In the genomic region with DNA sequence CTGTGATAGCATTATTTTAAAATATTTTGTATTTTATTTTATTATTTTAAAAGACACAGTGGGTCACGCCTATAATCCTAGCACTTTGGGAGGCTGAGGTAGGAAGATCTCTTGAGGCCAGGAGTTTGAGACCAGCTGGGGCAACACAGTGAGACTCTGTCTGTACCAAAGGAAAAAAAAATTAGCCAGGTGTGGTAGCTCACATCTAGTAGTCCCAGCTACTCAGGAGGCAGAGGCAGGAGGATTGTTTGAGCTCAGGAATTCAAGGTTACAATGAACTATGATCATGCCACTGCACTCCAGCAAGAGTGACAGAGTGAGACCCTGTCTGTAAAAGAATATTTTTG, we compare ENCODE assay signal across 28 cellular contexts.
"Had no signal": no experiment of that assay in that cellular context is flagged by ENCODE, and none has a peak within 500 bp of the region (broad histone marks: within the 10 kb centered on the region; RNA-seq: fewer than 3 reads in every experiment).

No MANE protein-coding gene starts in this region.

- H3K9me3 ChIP-seq: ascending aorta had no signal

- H3K9me3 Mint-ChIP-seq: activated naive CD4-positive, alpha-beta T cell treated with anti-CD3 and anti-CD28 coated beads, Interleukin-2, amount 50 U/mL, for 24 hours; activated T-helper 2 cell treated with anti-CD3 and anti-CD28 coated beads, Interferon-gamma antibody, Interleukin-2, Interleukin-4, amounts not matched to agents 10 μg/mL and 5 μg/mL and 100 μg/mL, durations not matched to agents 14 hours and 24 hours and 36 hours; central memory CD8-positive, alpha-beta T cell had no signal

- H3K27ac Mint-ChIP-seq: activated CD8-positive, alpha-beta T cell treated with anti-CD3 and anti-CD28 coated beads for 36 hours; activated naive CD4-positive, alpha-beta T cell treated with anti-CD3 and anti-CD28 coated beads, Interleukin-2, amount 50 U/mL, for 24 hours; activated naive CD8-positive, alpha-beta T cell treated with anti-CD3 and anti-CD28 coated beads, Interleukin-2, amount 10 ng/mL, durations not matched to agents 7 days and 5 days; activated T-cell treated with anti-CD3 and anti-CD28 coated beads, Interleukin-2, amount 50 U/mL, for 24 hours; activated T-helper 2 cell treated with anti-CD3 and anti-CD28 coated beads, Interferon-gamma antibody, Interleukin-2, Interleukin-4, amounts not matched to agents 10 μg/mL and 5 μg/mL and 100 μg/mL, durations not matched to agents 14 hours and 24 hours and 36 hours had no signal

- DNase-seq: activated CD4-positive, alpha-beta T cell treated with anti-CD3 and anti-CD28 coated beads for 1 hour; activated CD4-positive, alpha-beta T cell treated with anti-CD3 and anti-CD28 coated beads for 48 hours; activated CD4-positive, CD25-positive, alpha-beta regulatory T cell; activated CD8-positive, alpha-beta T cell treated with anti-CD3 and anti-CD28 coated beads for 36 hours; activated gamma-delta T cell; activated naive CD4-positive, alpha-beta T cell treated with Interleukin-2 at 50 U/mL for 16 hours; activated naive CD8-positive, alpha-beta T cell treated with anti-CD3 and anti-CD28 coated beads, Interleukin-2, amount 10 ng/mL, durations not matched to agents 7 days and 5 days; activated T-cell treated with anti-CD3 and anti-CD28 coated beads, Interleukin-2, amount 50 U/mL, for 24 hours; amygdala; NCI-H1105; NCI-H1417 treated with DMSO at 0.1 percent for 48 hours; NCI-H187 treated with DMSO at 0.1 percent for 48 hours; NCI-H524 treated with DMSO at 0.1 percent for 48 hours; NK-92 treated with Interleukin-12 subunit alpha and Interleukin-12 subunit beta, amount 100 ng/mL, for 24 hours; SIG-M5; SW 1271; T-helper 1 cell; T-helper 9 cell had no signal

- H3K27me3 Mint-ChIP-seq: activated CD8-positive, alpha-beta T cell treated with anti-CD3 and anti-CD28 coated beads for 36 hours; activated naive CD4-positive, alpha-beta T cell treated with anti-CD3 and anti-CD28 coated beads, Interleukin-2, amount 50 U/mL, for 24 hours; activated T-cell treated with anti-CD3 and anti-CD28 coated beads, Interleukin-2, amount 50 U/mL, for 24 hours; central memory CD8-positive, alpha-beta T cell had no signal

- ATAC-seq: activated CD8-positive, alpha-beta T cell treated with anti-CD3 and anti-CD28 coated beads for 36 hours; Right ventricle myocardium inferior had no signal

- H3K36me3 ChIP-seq: ascending aorta, cardiac muscle cell, WERI-Rb-1 had no signal

- H3K4me2 ChIP-seq: KMS-11 had no signal

- H3K9ac ChIP-seq: KMS-11 had no signal

- FAIRE-seq: RCC 7860 had no signal

- H3K27ac ChIP-seq: ascending aorta, cardiac muscle cell, KMS-11, RWPE1, WERI-Rb-1 had no signal

- H3K36me3 Mint-ChIP-seq: activated naive CD4-positive, alpha-beta T cell treated with anti-CD3 and anti-CD28 coated beads, Interleukin-2, amount 50 U/mL, for 24 hours; activated naive CD8-positive, alpha-beta T cell treated with anti-CD3 and anti-CD28 coated beads, Interleukin-2, amount 10 ng/mL, durations not matched to agents 7 days and 5 days had no signal

- H3K4me3 Mint-ChIP-seq: activated CD8-positive, alpha-beta T cell treated with anti-CD3 and anti-CD28 coated beads for 36 hours; activated naive CD4-positive, alpha-beta T cell treated with anti-CD3 and anti-CD28 coated beads, Interleukin-2, amount 50 U/mL, for 24 hours; activated naive CD8-positive, alpha-beta T cell treated with anti-CD3 and anti-CD28 coated beads, Interleukin-2, amount 10 ng/mL, durations not matched to agents 7 days and 5 days; activated T-cell treated with anti-CD3 and anti-CD28 coated beads, Interleukin-2, amount 50 U/mL, for 24 hours; central memory CD8-positive, alpha-beta T cell had no signal

- H3K4me1 Mint-ChIP-seq: activated naive CD4-positive, alpha-beta T cell treated with anti-CD3 and anti-CD28 coated beads, Interleukin-2, amount 50 U/mL, for 24 hours; activated naive CD8-positive, alpha-beta T cell treated with anti-CD3 and anti-CD28 coated beads, Interleukin-2, amount 10 ng/mL, durations not matched to agents 7 days and 5 days; central memory CD8-positive, alpha-beta T cell had no signal

- H3K4me1 ChIP-seq: ascending aorta had no signal

- H3K27me3 ChIP-seq: ascending aorta, cardiac muscle cell had no signal

- H3K4me3 ChIP-seq: ascending aorta, cardiac muscle cell had no signal
